14 cellular contexts compared by ENCODE assay signal in the genomic region with DNA sequence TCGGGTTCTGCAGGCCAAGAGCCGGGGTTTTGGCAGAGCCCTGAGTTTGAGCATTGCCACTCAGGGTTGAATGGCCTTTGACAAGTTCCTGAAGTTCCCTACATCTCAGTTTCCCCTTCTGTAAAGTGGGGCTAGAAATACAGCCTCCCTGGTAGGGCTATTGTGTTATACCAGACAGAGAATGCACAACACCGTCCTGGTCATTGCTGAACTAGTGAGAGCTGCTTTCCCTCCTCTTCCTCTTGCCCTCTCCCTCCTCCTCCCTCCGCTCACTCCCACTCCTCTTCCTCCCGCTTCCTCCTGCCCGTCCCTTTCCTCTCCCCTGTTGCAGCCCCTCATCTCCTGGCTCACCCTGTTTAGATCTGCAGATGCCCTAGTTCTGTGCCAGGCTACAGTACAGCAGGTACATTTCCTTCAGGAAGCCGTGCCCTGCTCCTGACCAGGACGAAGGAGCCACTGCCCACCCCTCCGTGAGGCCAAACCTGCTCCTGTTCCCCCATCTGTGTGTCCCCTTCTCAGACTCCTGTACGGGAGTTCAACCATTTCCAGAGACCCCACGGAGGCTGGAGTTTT.
DNase-seq lines count a peak whose midpoint lies in the region; ATAC-seq and TF ChIP-seq lines count a peak whose summit lies in the region.
"Had no signal": no experiment of that assay in that cellular context is flagged by ENCODE, and none has a peak within 500 bp of the region (broad histone marks: within the 10 kb centered on the region; RNA-seq: fewer than 3 reads in every experiment).

No MANE protein-coding gene starts in this region.

- BruUV-seq in HCT116 (replicated peaks; lab: Mats Ljungman, UMichigan), result no TSS peak
- BruUV-seq in Panc1 (replicated peaks; lab: Mats Ljungman, UMichigan), result no TSS peak

- no peaks in the 10 kb centered on the region for H4K20me1 ChIP-seq in HCT116 (ENCODE audit: insufficient read depth)

- H3K4me3 Mint-ChIP-seq in glutamatergic neuron (ENCODE audit: unreplicated experiment), result no peak overlapping the region

- no peak for TF ChIP-seq RAD21 in HCT116 (IDR thresholded peaks at IDR 0.05; ENCODE audit: low read depth)

- no peak for TF ChIP-seq POLR2A in HCT116 (IDR thresholded peaks at IDR 0.05; ENCODE audit: borderline replicate concordance, extremely low read depth, insufficient read depth, insufficient read length)

- H3K9me2 ChIP-seq in HCT116 (ENCODE audit: insufficient read depth), result no peaks in the 10 kb centered on the region

- no peaks in the 10 kb centered on the region for H3K36me3 Mint-ChIP-seq in glutamatergic neuron (ENCODE audit: unreplicated experiment)

- peak overlapping the region; percentile 90 for H2AFZ ChIP-seq in HCT116 (ENCODE audit: low read depth, low read length, poor library complexity, severe bottlenecking)

- peaks cover 21% of the 10 kb centered on the region for H3K27me3 ChIP-seq in HCT116 (ENCODE audit: insufficient read depth, low read length)
- H3K27me3 ChIP-seq in Panc1 (ENCODE audit: control insufficient read depth, insufficient read depth, low read length), result peaks cover 7% of the 10 kb centered on the region

- H3K27me3 Mint-ChIP-seq in glutamatergic neuron (ENCODE audit: unreplicated experiment), result peaks cover 11% of the 10 kb centered on the region

- H3K9me3 ChIP-seq in HCT116 (ENCODE audit: control insufficient read depth in 1 of 2, insufficient read depth in 1 of 2, low read depth in 1 of 2, low read length in 2 of 2) (no peaks in the 10 kb centered on the region), Panc1 (ENCODE audit: control insufficient read depth, insufficient read depth, low read depth, low read length) (no peaks in the 10 kb centered on the region)
- H3K9me3 ChIP-seq: SJCRH30 had no signal

- RAD21 ChIA-PET in HCT116 (lab: Charles Lee; ENCODE audit: low non-redundant PET in 1 of 2, low total read pairs in 2 of 2, uncharacterized antibody in 2 of 2, unreplicated experiment in 2 of 2), result no interaction called here

- peaks cover 6% of the 10 kb centered on the region for H3K4me1 Mint-ChIP-seq in glutamatergic neuron (ENCODE audit: low read depth, unreplicated experiment)

- intact Hi-C loops in HCT116 (cut with micrococcal nuclease) (loop anchor here (1.0 kb wide), 2 partner anchors 224 to 258 kb away; no protein-coding TSS in a partner anchor), Panc1 (cut with micrococcal nuclease; ENCODE audit: unreplicated experiment) (no loop called here), posterior vena cava (cut with DNase I) (no loop called here), posterior cingulate gyrus (cut with DNase I) (no loop called here)

- POLR2A ChIA-PET in HCT116 (lab: Charles Lee) (no interaction called here), Panc1 (lab: Charles Lee) (no interaction called here)

- no peak overlapping the region for H3K9ac ChIP-seq in HCT116 (ENCODE audit: low read length)

- in situ Hi-C loops in Panc1 (cut with HindIII; ENCODE audit: low pct_unique_long_range_greater_than_20kb, low sequenced_read_pairs), result no loop called here

- H3K4me1 ChIP-seq in HCT116 (ENCODE audit: control insufficient read depth in 1 of 2, insufficient read depth in 2 of 2, low read length in 2 of 2) (no peaks in the 10 kb centered on the region), Panc1 (ENCODE audit: control insufficient read depth, insufficient read depth, low read length) (no peaks in the 10 kb centered on the region)
- H3K4me1 ChIP-seq: SJCRH30 had no signal

- H3K36me3 ChIP-seq in HCT116 (ENCODE audit: control insufficient read depth in 1 of 2, insufficient read depth in 2 of 2, low read length in 2 of 2), result no peaks in the 10 kb centered on the region
- no peaks in the 10 kb centered on the region for H3K36me3 ChIP-seq in Panc1 (ENCODE audit: control insufficient read depth, insufficient read depth, low read length)
- H3K36me3 ChIP-seq: SJCRH30 had no signal

- H3K79me2 ChIP-seq in HCT116 (ENCODE audit: insufficient read depth, low read length), result no peaks in the 10 kb centered on the region

- H3K27ac ChIP-seq in HCT116 (ENCODE audit: low read depth, low read length) (no peak overlapping the region), Panc1 (ENCODE audit: low read length) (no peak overlapping the region)
- H3K27ac ChIP-seq: HL-60, RWPE1, SJCRH30 had no signal

- CTCF ChIA-PET in HCT116 (lab: Charles Lee) (no interaction called here), Panc1 (lab: Charles Lee) (interaction anchor here (0.6 kb wide), 1 partner anchor 257 kb away, joined by 5 read pairs; no protein-coding TSS in a partner anchor)

- no peak overlapping the region for H3K27ac Mint-ChIP-seq in glutamatergic neuron (ENCODE audit: unreplicated experiment)

- H3K4me2 ChIP-seq in HCT116 (ENCODE audit: low read length), result no peak overlapping the region

- TF ChIP-seq CTCF in HCT116 (IDR thresholded peaks at IDR 0.05 in 2 of 3, conservative IDR thresholded peaks at IDR 0.05 in 1 of 3; ENCODE audit: borderline replicate concordance in 1 of 3, insufficient read depth in 1 of 3, low read depth in 2 of 3, low read length in 2 of 3), result 0 out of 6 replicates have a peak, but pooled peaks of 1 of the 3 experiments have one; percentile 6
- TF ChIP-seq CTCF in Panc1 (IDR thresholded peaks at IDR 0.05), result peak; percentile 64
- TF ChIP-seq CTCF in glutamatergic neuron (IDR thresholded peaks at IDR 0.05; ENCODE audit: partially characterized antibody, unreplicated experiment), result peak; percentile 0

- DNase-seq in HCT116 (ENCODE audit: low read depth, low spot score) (no peak), Panc1 (ENCODE audit: low read depth, low spot score) (no peak), glutamatergic neuron (no peak), posterior vena cava (ENCODE audit: low spot score) (peak; percentile 54), posterior cingulate gyrus (no peak), NCI-H345 treated with DMSO at 0.1 percent for 48 hours (lab: John Stamatoyannopoulos, UW; ENCODE audit: unreplicated experiment) (no peak), putamen (ENCODE audit: low spot score) (no peak), NCI-H748 (lab: John Stamatoyannopoulos, UW; ENCODE audit: unreplicated experiment) (no peak)
- DNase-seq: DMS 273 treated with DMSO at 0.1 percent for 48 hours, GOT3, NCI-H446 treated with DMSO at 0.1 percent for 48 hours had no signal

- no peak overlapping the region for H3K4me3 ChIP-seq in HCT116 (replicated peaks in 1 of 2; ENCODE audit: low read depth in 1 of 2, low read length in 2 of 2)
- no peak overlapping the region for H3K4me3 ChIP-seq in Panc1 (ENCODE audit: low read depth in 2 of 2, low read length in 2 of 2)
- H3K4me3 ChIP-seq: SJCRH30 had no signal

- peaks cover 2% of the 10 kb centered on the region for H3K9me3 Mint-ChIP-seq in glutamatergic neuron (ENCODE audit: unreplicated experiment)

- peak; percentile 45 for ATAC-seq in HCT116
- ATAC-seq in Panc1, result peak; percentile 52

TF ChIP-seq in HCT116, 20 proteins besides CTCF, POLR2A, EP300 and RAD21:
- TF ChIP-seq SP1 (IDR thresholded peaks at IDR 0.05; ENCODE audit: low read depth) (no peak), CEBPB (IDR thresholded peaks at IDR 0.05; ENCODE audit: low read depth) (no peak), EZH2 (IDR thresholded peaks at IDR 0.05) (no peak), EGR1 (IDR thresholded peaks at IDR 0.05; ENCODE audit: low read depth) (no peak), REST (IDR thresholded peaks at IDR 0.05; ENCODE audit: low read depth) (no peak), CBX3 (IDR thresholded peaks at IDR 0.05; ENCODE audit: low read depth) (no peak), POLR2AphosphoS5 (IDR thresholded peaks at IDR 0.05; ENCODE audit: low read depth, low read length) (no peak), SIN3A (IDR thresholded peaks at IDR 0.05; ENCODE audit: low read depth) (no peak), ZFX (IDR thresholded peaks at IDR 0.05) (no peak), TCF7L2 (IDR thresholded peaks at IDR 0.05; ENCODE audit: borderline replicate concordance, extremely low read depth, insufficient read depth, insufficient read length) (no peak), YY1 (IDR thresholded peaks at IDR 0.05; ENCODE audit: extremely low read depth, insufficient replicate concordance, low read depth, low read length) (no peak)
